Comparison of ENCODE assay signal across 17 cellular contexts in the genomic region with DNA sequence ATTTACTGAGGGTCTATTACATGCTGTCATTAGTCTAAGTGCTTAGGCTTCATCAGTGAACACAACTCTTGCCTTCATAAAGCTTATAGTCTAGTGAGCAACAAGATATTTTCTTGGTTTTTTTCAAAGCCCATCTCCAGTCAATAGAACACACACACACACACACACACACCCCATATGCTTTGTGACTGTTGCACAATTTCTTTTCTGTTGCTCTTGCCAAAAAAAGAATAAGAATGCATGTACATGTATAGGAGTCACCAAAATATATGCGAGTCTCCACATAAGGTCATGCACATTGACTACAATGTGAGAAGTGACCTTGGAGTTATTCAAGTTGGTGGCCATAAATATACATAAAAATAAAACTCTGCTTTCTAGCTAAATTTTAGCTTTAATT.
A peak's percentile ranks its signal among the peaks of the same experiment; 100 is the strongest.
DNase-seq lines count a peak whose midpoint lies in the region; ATAC-seq and TF ChIP-seq lines count a peak whose summit lies in the region.
"Had no signal": no experiment of that assay in that cellular context is flagged by ENCODE, and none has a peak within 500 bp of the region (broad histone marks: within the 10 kb centered on the region; RNA-seq: fewer than 3 reads in every experiment).

No MANE protein-coding gene starts in this region.

- H3F3A ChIP-seq in SK-N-SH (replicated peaks; ENCODE audit: insufficient read depth) = peaks cover 31% of the 10 kb centered on the region

- H3K4me1 ChIP-seq in SK-N-SH (ENCODE audit: control insufficient read depth in 1 of 2, insufficient read depth in 2 of 2, low read depth in 1 of 2, low read length in 1 of 2) (no peaks in the 10 kb centered on the region; a peak in 1 of 4 replicates), mesenchymal stem cell (ENCODE audit: control insufficient read depth, insufficient read depth, low read depth, low read length) (no peaks in the 10 kb centered on the region)

- no peaks in the 10 kb centered on the region for H3K79me1 ChIP-seq in mesenchymal stem cell (replicated peaks; ENCODE audit: low read length, poor library complexity, severe bottlenecking)

- H3K36me3 ChIP-seq in SK-N-SH (replicated peaks in 1 of 2; ENCODE audit: control insufficient read depth in 1 of 2, insufficient read depth in 2 of 2, low read length in 1 of 2) (no peaks in the 10 kb centered on the region), brain microvascular endothelial cell (replicated peaks) (no peaks in the 10 kb centered on the region), mesenchymal stem cell (ENCODE audit: control insufficient read depth in 1 of 2, insufficient read depth in 2 of 2, low read depth in 1 of 2, low read length in 2 of 2) (no peaks in the 10 kb centered on the region)

- no peak overlapping the region for H2BK120ac ChIP-seq in mesenchymal stem cell (ENCODE audit: low read depth, low read length)

- no peak overlapping the region for H2BK15ac ChIP-seq in mesenchymal stem cell (ENCODE audit: low read depth, poor library complexity, severe bottlenecking)

- H3K9me2 ChIP-seq in SK-N-SH = no peaks in the 10 kb centered on the region

- no peak overlapping the region for H4K8ac ChIP-seq in mesenchymal stem cell (ENCODE audit: low read length)

- H2AFZ ChIP-seq in SK-N-SH (ENCODE audit: low read depth) (no peak overlapping the region), mesenchymal stem cell (ENCODE audit: low read depth, low read length) (no peak overlapping the region)

- no peak overlapping the region for H2BK5ac ChIP-seq in mesenchymal stem cell (ENCODE audit: low read depth, low read length, poor library complexity, severe bottlenecking)

- H4K91ac ChIP-seq in mesenchymal stem cell (ENCODE audit: low read length) = no peak overlapping the region

- TF ChIP-seq CTCF in SK-N-SH (IDR thresholded peaks at IDR 0.05) (no peak), brain microvascular endothelial cell (IDR thresholded peaks at IDR 0.05; ENCODE audit: low read depth, low read length, missing control alignments) (no peak)

- H3K14ac ChIP-seq in mesenchymal stem cell (ENCODE audit: low read length in 2 of 2) = no peak overlapping the region

- peak overlapping the region; percentile 43 to 89; a peak in 3 of 4 replicates for H3K27ac ChIP-seq in SK-N-SH (ENCODE audit: low read depth in 2 of 2, low read length in 1 of 2)
- peak overlapping the region; percentile 78 for H3K27ac ChIP-seq in brain microvascular endothelial cell
- H3K27ac ChIP-seq in mesenchymal stem cell (ENCODE audit: low read length, poor library complexity, severe bottlenecking) = no peak overlapping the region
- H3K27ac ChIP-seq: 22Rv1 had no signal

- DNase-seq in SK-N-SH = no peak
- DNase-seq in brain microvascular endothelial cell = no peak
- DNase-seq in mesenchymal stem cell = peak; percentile 21
- no peak for DNase-seq in KBM-7
- DNase-seq in NCI-H446 (lab: John Stamatoyannopoulos, UW) = no peak
- DNase-seq: DND-41, KG1, MV-4-11, NCI-H1694 treated with DMSO at 0.1 percent for 48 hours, NCI-H524 treated with DMSO at 0.1 percent for 48 hours, PC-3, RPMI8226, SIG-M5 had no signal

- CTCF ChIA-PET in SK-N-SH (lab: Yijun Ruan, JAX) = no interaction called here

- no peaks in the 10 kb centered on the region for H3K27me3 ChIP-seq in SK-N-SH (ENCODE audit: insufficient read depth)
- H3K27me3 ChIP-seq in brain microvascular endothelial cell (replicated peaks) = no peaks in the 10 kb centered on the region
- H3K27me3 ChIP-seq in mesenchymal stem cell (ENCODE audit: control insufficient read depth in 1 of 2, insufficient read depth in 1 of 2, low read length in 2 of 2) = no peaks in the 10 kb centered on the region

- H3K23ac ChIP-seq in mesenchymal stem cell (ENCODE audit: low read length in 2 of 2) = no peak overlapping the region

- H2AK5ac ChIP-seq in mesenchymal stem cell (ENCODE audit: low read length, severe bottlenecking) = no peak overlapping the region

- H3K9me3 ChIP-seq in SK-N-SH (no peaks in the 10 kb centered on the region), mesenchymal stem cell (ENCODE audit: control insufficient read depth, low read length) (no peaks in the 10 kb centered on the region)

- no peak overlapping the region for H3K18ac ChIP-seq in mesenchymal stem cell (ENCODE audit: low read depth in 1 of 2, low read length in 2 of 2)

- WGBS in SK-N-SH (ENCODE audit: low lambda C conversion rate) = 89% methylated on average over 1 of the region's 1 CpG
- WGBS in mesenchymal stem cell = no CpG with 5 or more reads among the region's 1 CpG

- in situ Hi-C loops in brain microvascular endothelial cell (cut with HindIII; ENCODE audit: low pct_ligation_motif_present, low sequenced_read_pairs) = no loop called here
- in situ Hi-C loops in KBM-7 (cut with MboI; ENCODE audit: low pct_unique_long_range_greater_than_20kb, low sequenced_read_pairs) = no loop called here

- no peak overlapping the region for H2BK12ac ChIP-seq in mesenchymal stem cell (ENCODE audit: low read length in 2 of 2)

- H3K9ac ChIP-seq in SK-N-SH = peak overlapping the region; percentile 51; the same call in 1 of the 2 replicates
- H3K9ac ChIP-seq in mesenchymal stem cell (ENCODE audit: low read length) = no peak overlapping the region

- no peak overlapping the region for H3K4me3 ChIP-seq in SK-N-SH (ENCODE audit: low read depth in 2 of 2, low read length in 1 of 2)
- H3K4me3 ChIP-seq in brain microvascular endothelial cell (ENCODE audit: low read depth, low read length) = no peak overlapping the region
- no peak overlapping the region for H3K4me3 ChIP-seq in mesenchymal stem cell (ENCODE audit: insufficient read depth in 1 of 2, low read depth in 1 of 2, low read length in 2 of 2)

- no peaks in the 10 kb centered on the region for H4K20me1 ChIP-seq in SK-N-SH (ENCODE audit: insufficient read depth)

- ATAC-seq in SK-N-SH treated with all-trans-retinoic acid at 6 μM for 48 hours (no peak), HG03108 (IDR thresholded peaks at IDR 0.05; ENCODE audit: unreplicated experiment) (no peak), GM21529 (IDR thresholded peaks at IDR 0.05; ENCODE audit: unreplicated experiment) (no peak)
- ATAC-seq: PC-3 had no signal

- H3K4me2 ChIP-seq in SK-N-SH (0 out of 2 replicates have a peak overlapping the region, but pooled peaks have one; percentile 32), mesenchymal stem cell (ENCODE audit: low read length, poor library complexity, severe bottlenecking) (no peak overlapping the region)

- TF ChIP-seq EP300 in SK-N-SH (IDR thresholded peaks at IDR 0.05; ENCODE audit: borderline replicate concordance in 1 of 2, low read depth in 1 of 2, low read length in 1 of 2) = no peak

- TF ChIP-seq RAD21 in SK-N-SH (IDR thresholded peaks at IDR 0.05; ENCODE audit: low read length) = no peak

- H3K4ac ChIP-seq in mesenchymal stem cell (ENCODE audit: low read depth in 1 of 2, low read length in 2 of 2) = no peak overlapping the region

- POLR2A ChIA-PET in SK-N-SH (lab: Yijun Ruan, JAX) = no interaction called here

- no peaks in the 10 kb centered on the region for H3K79me2 ChIP-seq in SK-N-SH (ENCODE audit: insufficient read depth)

TF ChIP-seq in SK-N-SH, 30 proteins besides CTCF, POLR2A, EP300 and RAD21:
- TF ChIP-seq GABPA (IDR thresholded peaks at IDR 0.05; ENCODE audit: low read depth) (no peak), FOXM1 (IDR thresholded peaks at IDR 0.05; ENCODE audit: low read depth) (no peak), RFX5 (IDR thresholded peaks at IDR 0.05; ENCODE audit: low read length) (no peak)

TF ChIP-seq in SK-N-SH treated with all-trans-retinoic acid at 6 μM for 48 hours, 23 proteins besides CTCF, POLR2A, EP300 and RAD21:
- TF ChIP-seq ZNF565 (CRISPR knock-in tag; conservative IDR thresholded peaks at IDR 0.05; ENCODE audit: low read depth) (no peak), ZNF70 (CRISPR knock-in tag; IDR thresholded peaks at IDR 0.05) (no peak), BACH2 (CRISPR knock-in tag; IDR thresholded peaks at IDR 0.05; ENCODE audit: borderline replicate concordance) (no peak), SNAI2 (CRISPR knock-in tag; IDR thresholded peaks at IDR 0.05) (no peak), RARB (CRISPR knock-in tag; IDR thresholded peaks at IDR 0.05) (no peak), GLIS3 (CRISPR knock-in tag; IDR thresholded peaks at IDR 0.05) (no peak)
- TF ChIP-seq, protein P1, sequence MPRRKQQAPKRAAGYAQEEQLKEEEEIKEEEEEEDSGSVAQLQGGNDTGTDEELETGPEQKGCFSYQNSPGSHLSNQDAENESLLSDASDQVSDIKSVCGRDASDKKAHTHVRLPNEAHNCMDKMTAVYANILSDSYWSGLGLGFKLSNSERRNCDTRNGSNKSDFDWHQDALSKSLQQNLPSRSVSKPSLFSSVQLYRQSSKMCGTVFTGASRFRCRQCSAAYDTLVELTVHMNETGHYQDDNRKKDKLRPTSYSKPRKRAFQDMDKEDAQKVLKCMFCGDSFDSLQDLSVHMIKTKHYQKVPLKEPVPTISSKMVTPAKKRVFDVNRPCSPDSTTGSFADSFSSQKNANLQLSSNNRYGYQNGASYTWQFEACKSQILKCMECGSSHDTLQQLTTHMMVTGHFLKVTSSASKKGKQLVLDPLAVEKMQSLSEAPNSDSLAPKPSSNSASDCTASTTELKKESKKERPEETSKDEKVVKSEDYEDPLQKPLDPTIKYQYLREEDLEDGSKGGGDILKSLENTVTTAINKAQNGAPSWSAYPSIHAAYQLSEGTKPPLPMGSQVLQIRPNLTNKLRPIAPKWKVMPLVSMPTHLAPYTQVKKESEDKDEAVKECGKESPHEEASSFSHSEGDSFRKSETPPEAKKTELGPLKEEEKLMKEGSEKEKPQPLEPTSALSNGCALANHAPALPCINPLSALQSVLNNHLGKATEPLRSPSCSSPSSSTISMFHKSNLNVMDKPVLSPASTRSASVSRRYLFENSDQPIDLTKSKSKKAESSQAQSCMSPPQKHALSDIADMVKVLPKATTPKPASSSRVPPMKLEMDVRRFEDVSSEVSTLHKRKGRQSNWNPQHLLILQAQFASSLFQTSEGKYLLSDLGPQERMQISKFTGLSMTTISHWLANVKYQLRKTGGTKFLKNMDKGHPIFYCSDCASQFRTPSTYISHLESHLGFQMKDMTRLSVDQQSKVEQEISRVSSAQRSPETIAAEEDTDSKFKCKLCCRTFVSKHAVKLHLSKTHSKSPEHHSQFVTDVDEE (CRISPR knock-in tag; IDR thresholded peaks at IDR 0.05) = no peak
